17 cellular contexts compared by ENCODE assay signal in the genomic region with DNA sequence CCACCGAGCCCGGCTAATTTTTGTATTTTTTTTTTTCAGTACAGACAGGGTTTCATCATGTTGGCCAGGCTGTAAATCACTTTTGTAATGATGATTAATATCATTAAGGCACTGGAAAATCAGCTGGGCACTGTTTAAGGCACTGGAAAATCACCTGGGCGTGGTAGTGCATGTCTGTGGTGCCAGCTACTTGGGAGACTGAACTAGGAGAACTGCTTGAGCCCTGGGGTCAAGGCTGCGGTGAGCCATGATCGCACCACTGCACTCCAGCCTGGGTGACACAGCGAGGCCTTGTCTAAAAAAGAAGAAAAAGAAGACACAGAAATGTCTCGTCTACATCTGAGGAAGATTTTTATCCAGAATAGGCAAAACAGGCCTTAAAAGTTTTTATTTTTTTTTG. TPM values are rescaled to one million over a fixed set of nuclear protein-coding genes. Genes with fewer than 3 reads are reported as not detected.
A peak's percentile ranks its signal among the peaks of the same experiment; 100 is the strongest.
DNase-seq lines count a peak whose midpoint lies in the region; ATAC-seq and TF ChIP-seq lines count a peak whose summit lies in the region.
"Had no signal": no experiment of that assay in that cellular context is flagged by ENCODE, and none has a peak within 500 bp of the region (broad histone marks: within the 10 kb centered on the region; RNA-seq: fewer than 3 reads in every experiment).

No MANE protein-coding gene starts in this region.

- H3K27ac Mint-ChIP-seq in activated naive CD8-positive, alpha-beta T cell: peak overlapping the region; percentile 22
- no peak overlapping the region for H3K27ac Mint-ChIP-seq in activated naive CD8-positive, alpha-beta T cell treated with anti-CD3 and anti-CD28 coated beads, Interleukin-2, amount 50 U/mL, for 24 hours
- peak overlapping the region in 5 of 9 donors; percentile 18 to 66 (median 52) for H3K27ac Mint-ChIP-seq in naive thymus-derived CD4-positive, alpha-beta T cell

- no peaks in the 10 kb centered on the region for H3K27me3 ChIP-seq in mammary epithelial cell (ENCODE audit: insufficient read depth, low read length)
- H3K27me3 ChIP-seq in naive thymus-derived CD4-positive, alpha-beta T cell (ENCODE audit: control insufficient read depth in 2 of 2, insufficient read depth in 2 of 2, low read length in 2 of 2): no peaks in the 10 kb centered on the region

- ATAC-seq in activated naive CD8-positive, alpha-beta T cell treated with anti-CD3 and anti-CD28 coated beads, Interleukin-2, amount 50 U/mL, for 24 hours: no peak
- no peak for ATAC-seq in naive thymus-derived CD4-positive, alpha-beta T cell
- no peak for ATAC-seq in HG03439 (IDR thresholded peaks at IDR 0.05; ENCODE audit: unreplicated experiment)
- ATAC-seq: Panc1 had no signal

- H3K9me3 ChIP-seq in mammary epithelial cell (replicated peaks; ENCODE audit: insufficient read depth, low read length): no peaks in the 10 kb centered on the region
- no peaks in the 10 kb centered on the region for H3K9me3 ChIP-seq in naive thymus-derived CD4-positive, alpha-beta T cell (ENCODE audit: control insufficient read depth in 2 of 3, low read length in 3 of 3)
- H3K9me3 ChIP-seq: HAP-1 had no signal

- 94% methylated on average over 7 of the region's 7 CpGs for WGBS in mammary epithelial cell (ENCODE audit: low coverage, missing lambda C conversion rate)

- DNase-seq in activated naive CD8-positive, alpha-beta T cell treated with anti-CD3 and anti-CD28 coated beads, Interleukin-2, amount 50 U/mL, for 24 hours: no peak
- DNase-seq in mammary epithelial cell (peak; percentile 20), SW480 (ENCODE audit: low spot score) (no peak)
- no peak for DNase-seq in naive thymus-derived CD4-positive, alpha-beta T cell
- DNase-seq in activated effector memory CD4-positive, alpha-beta T cell treated with Interleukin-2 at 50 U/mL for 16 hours: no peak
- DNase-seq: AML-193; CD4-positive, CD25-positive, alpha-beta regulatory T cell; DMS79 treated with DMSO at 0.1 percent for 48 hours; NCI-H1048; NCI-H146; NCI-H345; NCI-H526 treated with DMSO at 0.1 percent for 48 hours; SHP77 treated with DMSO at 0.1 percent for 48 hours had no signal

- no peaks in the 10 kb centered on the region for H3K27me3 Mint-ChIP-seq in activated naive CD8-positive, alpha-beta T cell
- no peaks in the 10 kb centered on the region for H3K27me3 Mint-ChIP-seq in activated naive CD8-positive, alpha-beta T cell treated with anti-CD3 and anti-CD28 coated beads, Interleukin-2, amount 50 U/mL, for 24 hours
- no peaks in the 10 kb centered on the region for H3K27me3 Mint-ChIP-seq in naive thymus-derived CD4-positive, alpha-beta T cell
- H3K27me3 Mint-ChIP-seq: CD4-positive, CD25-positive, alpha-beta regulatory T cell had no signal

- no peaks in the 10 kb centered on the region for H3K9me3 Mint-ChIP-seq in activated naive CD8-positive, alpha-beta T cell (ENCODE audit: low read depth)
- H3K9me3 Mint-ChIP-seq in activated naive CD8-positive, alpha-beta T cell treated with anti-CD3 and anti-CD28 coated beads, Interleukin-2, amount 50 U/mL, for 24 hours: no peaks in the 10 kb centered on the region
- no peaks in the 10 kb centered on the region for H3K9me3 Mint-ChIP-seq in naive thymus-derived CD4-positive, alpha-beta T cell

- peaks cover 53% of the 10 kb centered on the region for H3K4me1 Mint-ChIP-seq in activated naive CD8-positive, alpha-beta T cell (ENCODE audit: low read depth)
- H3K4me1 Mint-ChIP-seq in activated naive CD8-positive, alpha-beta T cell treated with anti-CD3 and anti-CD28 coated beads, Interleukin-2, amount 50 U/mL, for 24 hours: peaks cover 42% of the 10 kb centered on the region
- H3K4me1 Mint-ChIP-seq in naive thymus-derived CD4-positive, alpha-beta T cell: peaks cover 22 to 62% (median 50%) of the 10 kb centered on the region in 7 donors

- POLR2A ChIA-PET in naive thymus-derived CD4-positive, alpha-beta T cell (lab: Charles Lee): interaction anchor here (1.2 kb wide), 2 partner anchors 8 to 12 kb away, joined by 4 to 10 read pairs; no protein-coding TSS in a partner anchor

- CTCF ChIA-PET in mammary epithelial cell (lab: Charles Lee; ENCODE audit: low non-redundant PET): no interaction called here
- CTCF ChIA-PET in naive thymus-derived CD4-positive, alpha-beta T cell (lab: Charles Lee): interaction anchor here (0.8 kb wide), 1 partner anchor 10 kb away, joined by 3 read pairs; no protein-coding TSS in a partner anchor

- in situ Hi-C loops in mammary epithelial cell (cut with MboI; ENCODE audit: low sequenced_read_pairs in 2 of 2): no loop called here

- no TSS peak for BruUV-seq in mammary epithelial cell (replicated peaks; lab: Mats Ljungman, UMichigan)

- no peaks in the 10 kb centered on the region for H3K36me3 ChIP-seq in mammary epithelial cell (ENCODE audit: insufficient read depth, low read length)
- no peaks in the 10 kb centered on the region for H3K36me3 ChIP-seq in naive thymus-derived CD4-positive, alpha-beta T cell (ENCODE audit: control insufficient read depth in 2 of 3, insufficient read depth in 3 of 3, low read length in 3 of 3)

- TF ChIP-seq CTCF in mammary epithelial cell (conservative IDR thresholded peaks at IDR 0.05 in 1 of 2, IDR thresholded peaks at IDR 0.05 in 1 of 2; ENCODE audit: extremely low read depth in 1 of 2, insufficient read depth in 1 of 2, low read depth in 1 of 2, low read length in 2 of 2): no peak

- H3K27ac ChIP-seq in mammary epithelial cell (ENCODE audit: insufficient read depth, low read depth, low read length): no peak overlapping the region
- H3K27ac ChIP-seq in naive thymus-derived CD4-positive, alpha-beta T cell (ENCODE audit: low read depth, low read length): no peak overlapping the region

- H3K4me3 Mint-ChIP-seq in activated naive CD8-positive, alpha-beta T cell: no peak overlapping the region
- no peak overlapping the region for H3K4me3 Mint-ChIP-seq in activated naive CD8-positive, alpha-beta T cell treated with anti-CD3 and anti-CD28 coated beads, Interleukin-2, amount 50 U/mL, for 24 hours
- no peak overlapping the region for H3K4me3 Mint-ChIP-seq in naive thymus-derived CD4-positive, alpha-beta T cell

- H3K9ac ChIP-seq in mammary epithelial cell (ENCODE audit: insufficient read depth, low read length): no peak overlapping the region

- dilution Hi-C loops in mammary epithelial cell (cut with HindIII; ENCODE audit: low sequenced_read_pairs): no loop called here

- H3K4me2 ChIP-seq in mammary epithelial cell (ENCODE audit: insufficient read depth, low read depth, low read length): no peak overlapping the region

- H3K4me3 ChIP-seq in mammary epithelial cell (replicated peaks in 1 of 3; ENCODE audit: insufficient read depth in 1 of 3, low read depth in 2 of 3, low read length in 3 of 3): no peak overlapping the region
- no peak overlapping the region for H3K4me3 ChIP-seq in naive thymus-derived CD4-positive, alpha-beta T cell (ENCODE audit: low read length)
- H3K4me3 ChIP-seq: HAP-1 had no signal

- no peaks in the 10 kb centered on the region for H3K4me1 ChIP-seq in mammary epithelial cell (ENCODE audit: insufficient read depth, low read length)
- peaks cover 0 to 25% of the 10 kb centered on the region in 2 donors for H3K4me1 ChIP-seq in naive thymus-derived CD4-positive, alpha-beta T cell (ENCODE audit: control insufficient read depth in 2 of 2, insufficient read depth in 2 of 2, low read length in 2 of 2)

- H2AFZ ChIP-seq in mammary epithelial cell (ENCODE audit: low read depth, low read length): no peak overlapping the region

- H4K20me1 ChIP-seq in mammary epithelial cell (ENCODE audit: insufficient read depth, low read length): no peaks in the 10 kb centered on the region

- peaks cover 4% of the 10 kb centered on the region for H3K36me3 Mint-ChIP-seq in activated naive CD8-positive, alpha-beta T cell
- peaks cover 4% of the 10 kb centered on the region for H3K36me3 Mint-ChIP-seq in activated naive CD8-positive, alpha-beta T cell treated with anti-CD3 and anti-CD28 coated beads, Interleukin-2, amount 50 U/mL, for 24 hours (ENCODE audit: low read depth)
- peaks cover 0 to 5% (median 0%) of the 10 kb centered on the region in 5 donors for H3K36me3 Mint-ChIP-seq in naive thymus-derived CD4-positive, alpha-beta T cell

- intact Hi-C loops in mammary epithelial cell (cut with micrococcal nuclease): no loop called here
- intact Hi-C loops in naive thymus-derived CD4-positive, alpha-beta T cell (cut with micrococcal nuclease): no loop called here

- H3K79me2 ChIP-seq in mammary epithelial cell (ENCODE audit: insufficient read depth, low read length): peaks cover 52% of the 10 kb centered on the region

RNA-seq across cellular contexts. Expression of gene SLC11A2, which starts 12.7 kb away (rescaled TPM):
- 10 to 100 TPM; 42.5 to 56.3 TPM for total RNA-seq in mammary epithelial cell
- polyA plus RNA-seq in mammary epithelial cell: 23.9 TPM
- polyA minus RNA-seq in mammary epithelial cell: 143 TPM
- 10 to 100 TPM; 49.3 to 65.4 (median 61.0) TPM for total RNA-seq in naive thymus-derived CD4-positive, alpha-beta T cell
- 10 to 100 TPM; 14.0 to 24.6 TPM for polyA plus RNA-seq in naive thymus-derived CD4-positive, alpha-beta T cell

RNA-seq across cellular contexts. Expression of gene LETMD1, which starts 34.7 kb away (rescaled TPM):
- total RNA-seq in mammary epithelial cell: 10 to 100 TPM; 40.8 to 54.9 TPM
- polyA plus RNA-seq in mammary epithelial cell: 34.7 TPM
- polyA minus RNA-seq in mammary epithelial cell: 54.0 TPM
- total RNA-seq in naive thymus-derived CD4-positive, alpha-beta T cell: 100 to 1,000 TPM in 1 of 5 experiments, 10 to 100 TPM in 4; 58.8 to 101 (median 77.0) TPM
- polyA plus RNA-seq in naive thymus-derived CD4-positive, alpha-beta T cell: 10 to 100 TPM; 32.4 to 42.0 TPM
